ENCODE assay signal across 7 cellular contexts in genomic region chr4:86934147-86934771, GRCh38. TPM values are rescaled to one million over a fixed set of nuclear protein-coding genes. Genes with fewer than 3 reads are reported as not detected.
DNase-seq lines count a peak whose midpoint lies in the region; ATAC-seq, FAIRE-seq and TF ChIP-seq lines count a peak whose summit lies in the region.

No MANE protein-coding gene starts in this region.

- ATAC-seq in SK-N-SH treated with all-trans-retinoic acid at 6 μM for 48 hours, result peak; percentile 14; the same call in 2 of the 3 replicates

- peak overlapping the region; percentile 77 to 94 for H3K4me3 ChIP-seq in neutrophil (ENCODE audit: low read depth in 1 of 2, low read length in 1 of 2)

- peak overlapping the region; percentile 94 for H3K27ac Mint-ChIP-seq in HFFc6

- H3K36me3 ChIP-seq in neutrophil, result no peaks in the 10 kb centered on the region

- FAIRE-seq in GM19239 (lab: Jason Lieb, UNC) (no peak), frontal cortex (lab: Jason Lieb, UNC) (no peak)

- no peaks in the 10 kb centered on the region for H3K9me3 Mint-ChIP-seq in HFFc6

- H3K4me1 ChIP-seq in neutrophil (ENCODE audit: control insufficient read depth in 1 of 2, insufficient read depth in 1 of 2, low read depth in 1 of 2, low read length in 1 of 2), result peaks cover 22 to 26% of the 10 kb centered on the region in 2 experiments

- peaks cover 3% of the 10 kb centered on the region for H3K27me3 Mint-ChIP-seq in HFFc6 (ENCODE audit: insufficient read depth)

- H3K27me3 ChIP-seq in neutrophil, result no peaks in the 10 kb centered on the region

- peaks cover 44% of the 10 kb centered on the region for H3K4me1 Mint-ChIP-seq in HFFc6 (ENCODE audit: low read depth)

- peak overlapping the region; percentile 98 for H3K27ac ChIP-seq in epithelial cell of prostate
- peak overlapping the region; percentile 85 for H3K27ac ChIP-seq in neutrophil

- no peaks in the 10 kb centered on the region; the same call in 1 of the 2 replicates for H3K36me3 Mint-ChIP-seq in HFFc6 (ENCODE audit: low read depth)

- peak overlapping the region; percentile 92 for H3K4me3 Mint-ChIP-seq in HFFc6

- no peaks in the 10 kb centered on the region for H3K9me3 ChIP-seq in neutrophil

- no peak for DNase-seq in HFFc6
- DNase-seq in epithelial cell of prostate (ENCODE audit: low read depth, low spot score), result no peak
- DNase-seq in GM19239 (ENCODE audit: insufficient read length, low spot score), result no peak
- DNase-seq in NCI-H2081 (lab: John Stamatoyannopoulos, UW), result no peak
- DNase-seq in frontal cortex (ENCODE audit: low spot score in 2 of 2), result no peak

- TF ChIP-seq CTCF in HFFc6 (IDR thresholded peaks at IDR 0.05) (no peak), neutrophil (IDR thresholded peaks at IDR 0.05) (no peak)

TF ChIP-seq in SK-N-SH treated with all-trans-retinoic acid at 6 μM for 48 hours, 23 proteins besides CTCF, POLR2A, EP300 and RAD21:
- TF ChIP-seq ZFP30 (CRISPR knock-in tag; IDR thresholded peaks at IDR 0.05) (no peak), PATZ1 (CRISPR knock-in tag; IDR thresholded peaks at IDR 0.05; ENCODE audit: borderline replicate concordance) (no peak), ZFP3 (CRISPR knock-in tag; IDR thresholded peaks at IDR 0.05) (no peak), CSRNP3 (CRISPR knock-in tag; IDR thresholded peaks at IDR 0.05) (no peak)
TF ChIP-seq in SK-N-SH treated with all-trans-retinoic acid at 6 μM for 48 hours: peak in this region for 0.

RNA-seq across cellular contexts. Expression of gene AFF1, which starts 0.6 kb away (rescaled TPM):
- 10 to 100 TPM; 28.3 to 43.6 (median 32.8) TPM for total RNA-seq in HFFc6 (2021; fragmentation: NEBNext Ultra II Directional; extraction: Animal tissue kit (Norgen Biotek cat#: 25700))
- total RNA-seq in frontal cortex, result 2.9 TPM

RNA-seq across cellular contexts. Expression of gene C4orf36, which starts 42.0 kb away (rescaled TPM):
- 1 to 10 TPM in 5 of 6 experiments, under 1 TPM in 1; 0.66 to 2.5 (median 1.5) TPM for total RNA-seq in HFFc6 (2021; fragmentation: NEBNext Ultra II Directional; extraction: Animal tissue kit (Norgen Biotek cat#: 25700))
- 2.0 TPM for total RNA-seq in frontal cortex
